ENCODE assay signal across 8 cellular contexts in the genomic region with DNA sequence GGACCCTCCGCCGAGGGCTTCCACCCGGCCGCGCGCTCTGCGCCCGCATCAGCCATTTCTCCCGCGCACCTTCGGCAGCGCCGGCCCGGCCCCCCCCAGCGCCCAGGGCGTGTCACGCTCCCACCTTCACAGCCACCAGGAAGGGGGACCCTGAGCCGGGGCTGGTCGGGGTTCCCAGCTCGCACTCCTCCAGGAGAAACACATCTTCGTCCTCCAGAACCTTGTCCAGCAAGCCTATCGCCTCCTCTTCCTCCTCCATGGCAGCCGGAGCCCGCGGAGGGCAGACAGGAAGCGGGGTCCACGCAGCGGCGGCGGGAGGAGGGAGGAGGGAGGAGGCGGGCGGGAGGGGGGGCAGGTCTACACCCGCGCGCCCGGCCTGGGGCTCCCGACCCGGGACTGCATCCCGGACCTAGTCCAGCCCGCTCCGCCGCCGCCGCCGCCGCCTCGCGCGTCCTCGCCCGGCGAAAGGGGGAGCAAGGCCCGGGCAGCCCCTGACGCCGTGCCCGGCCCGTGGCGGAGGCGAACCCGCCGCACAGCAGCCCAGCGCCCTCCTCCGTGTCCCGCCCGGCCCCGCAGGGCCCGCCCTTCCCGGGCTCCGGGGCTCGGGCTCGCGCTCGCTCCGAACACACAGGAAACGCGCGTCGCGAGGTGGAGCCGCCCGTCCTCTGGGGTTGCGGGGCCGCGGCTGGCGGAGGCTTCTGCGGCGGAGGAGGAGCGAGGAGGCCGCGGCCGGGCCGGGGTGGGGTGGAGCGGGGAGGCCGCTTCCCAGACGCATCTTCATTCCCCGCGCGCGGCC.
DNase-seq lines count a peak whose midpoint lies in the region; ATAC-seq and TF ChIP-seq lines count a peak whose summit lies in the region.

No MANE protein-coding gene starts in this region.

- TF ChIP-seq CTCF in fibroblast of villous mesenchyme (IDR thresholded peaks at IDR 0.05; ENCODE audit: insufficient read depth, low read depth, low read length) (no peak), omental fat pad (IDR thresholded peaks at IDR 0.05) (no peak), upper lobe of right lung (IDR thresholded peaks at IDR 0.05) (no peak)

- H3K36me3 ChIP-seq in upper lobe of right lung = no peaks in the 10 kb centered on the region

- H3K9me3 Mint-ChIP-seq in activated T-helper 2 cell treated with anti-CD3 and anti-CD28 coated beads, Interferon-gamma antibody, Interleukin-2, Interleukin-4, amounts not matched to agents 10 μg/mL and 5 μg/mL and 100 μg/mL, durations not matched to agents 14 hours and 24 hours and 36 hours = no peaks in the 10 kb centered on the region

- ATAC-seq in GM21528 (IDR thresholded peaks at IDR 0.05; ENCODE audit: low FRiP score, unreplicated experiment) = peak; percentile 49
- ATAC-seq in omental fat pad (ENCODE audit: low FRiP score) = peak; percentile 29
- ATAC-seq in upper lobe of right lung = peak; percentile 55
- ATAC-seq in GM18858 (IDR thresholded peaks at IDR 0.05; ENCODE audit: unreplicated experiment) = no peak

- H3K36me3 Mint-ChIP-seq in activated T-helper 2 cell treated with anti-CD3 and anti-CD28 coated beads, Interferon-gamma antibody, Interleukin-2, Interleukin-4, amounts not matched to agents 10 μg/mL and 5 μg/mL and 100 μg/mL, durations not matched to agents 14 hours and 24 hours and 36 hours (ENCODE audit: low read depth) = peaks cover 3% of the 10 kb centered on the region

- peaks cover 31% of the 10 kb centered on the region for H3K4me1 Mint-ChIP-seq in activated T-helper 2 cell treated with anti-CD3 and anti-CD28 coated beads, Interferon-gamma antibody, Interleukin-2, Interleukin-4, amounts not matched to agents 10 μg/mL and 5 μg/mL and 100 μg/mL, durations not matched to agents 14 hours and 24 hours and 36 hours (ENCODE audit: low read depth)

- intact Hi-C loops in activated T-helper 2 cell treated with anti-CD3 and anti-CD28 coated beads, Interferon-gamma antibody, Interleukin-2, Interleukin-4, amounts not matched to agents 10 μg/mL and 5 μg/mL and 100 μg/mL, durations not matched to agents 14 hours and 24 hours and 36 hours (cut with micrococcal nuclease) = no loop called here
- intact Hi-C loops in upper lobe of right lung (cut with DNase I) = no loop called here

- no peaks in the 10 kb centered on the region for H3K27me3 Mint-ChIP-seq in activated T-helper 2 cell treated with anti-CD3 and anti-CD28 coated beads, Interferon-gamma antibody, Interleukin-2, Interleukin-4, amounts not matched to agents 10 μg/mL and 5 μg/mL and 100 μg/mL, durations not matched to agents 14 hours and 24 hours and 36 hours (ENCODE audit: low read depth)

- H3K27ac ChIP-seq in upper lobe of right lung = peak overlapping the region; percentile 91

- H3K4me3 Mint-ChIP-seq in activated T-helper 2 cell treated with anti-CD3 and anti-CD28 coated beads, Interferon-gamma antibody, Interleukin-2, Interleukin-4, amounts not matched to agents 10 μg/mL and 5 μg/mL and 100 μg/mL, durations not matched to agents 14 hours and 24 hours and 36 hours (ENCODE audit: low read depth) = peak overlapping the region; percentile 85

- DNase-seq in AG08396 (ENCODE audit: low spot score) (peak; percentile 83), OCI-M1 (lab: John Stamatoyannopoulos, UW) (peak; percentile 49), fibroblast of villous mesenchyme (ENCODE audit: low read depth) (peak; percentile 74), omental fat pad (ENCODE audit: low spot score) (no peak), upper lobe of right lung (peak; percentile 87)
- DNase-seq in activated T-helper 2 cell treated with anti-CD3 and anti-CD28 coated beads, Interferon-gamma antibody, Interleukin-2, Interleukin-4, amounts not matched to agents 10 μg/mL and 5 μg/mL and 100 μg/mL, durations not matched to agents 14 hours and 24 hours and 36 hours (ENCODE audit: low spot score) = peak; percentile 71

- peaks cover 47% of the 10 kb centered on the region for H3K4me1 ChIP-seq in upper lobe of right lung

- no peaks in the 10 kb centered on the region for H3K27me3 ChIP-seq in upper lobe of right lung

- H3K4me3 ChIP-seq in fibroblast of villous mesenchyme (ENCODE audit: low read depth, low read length) (peak overlapping the region; percentile 80), upper lobe of right lung (peak overlapping the region; percentile 70)

- peak overlapping the region; percentile 71 for H3K27ac Mint-ChIP-seq in activated T-helper 2 cell treated with anti-CD3 and anti-CD28 coated beads, Interferon-gamma antibody, Interleukin-2, Interleukin-4, amounts not matched to agents 10 μg/mL and 5 μg/mL and 100 μg/mL, durations not matched to agents 14 hours and 24 hours and 36 hours

- no peaks in the 10 kb centered on the region for H3K9me3 ChIP-seq in upper lobe of right lung
